Comparison of ENCODE assay signal across 18 cellular contexts in the genomic region with DNA sequence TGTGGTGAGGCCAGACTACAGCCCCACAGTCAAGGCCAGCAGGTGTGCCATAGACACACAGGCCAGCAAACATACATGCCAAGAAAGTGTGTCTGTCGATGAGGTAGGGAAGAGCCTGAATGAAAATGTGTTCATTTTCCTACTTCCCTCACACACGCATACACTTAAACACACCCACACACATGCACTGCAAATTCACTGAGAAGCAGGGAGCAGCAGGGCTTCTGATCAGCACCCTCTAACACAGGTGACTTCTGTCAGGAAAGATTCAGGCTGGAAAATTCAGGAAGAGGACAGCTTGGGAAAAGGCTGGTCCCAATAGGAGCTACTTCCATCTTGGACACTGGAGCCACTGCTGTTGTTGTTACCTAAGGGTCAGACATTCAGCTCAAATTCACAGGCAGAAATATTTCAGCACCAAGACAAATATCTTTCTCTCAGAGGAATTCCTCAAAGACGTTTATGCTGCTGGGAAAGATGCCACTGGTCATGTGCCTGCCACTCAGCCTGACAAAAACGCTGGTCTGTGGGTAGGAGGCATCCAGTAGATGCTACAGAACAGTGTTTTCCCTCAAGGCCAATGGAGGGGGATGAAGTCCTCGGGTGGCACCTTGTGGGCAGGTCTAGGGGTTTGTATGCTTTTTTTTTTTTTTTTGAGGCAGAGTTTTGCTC.
"Had no signal": no experiment of that assay in that cellular context is flagged by ENCODE, and none has a peak within 500 bp of the region (broad histone marks: within the 10 kb centered on the region; RNA-seq: fewer than 3 reads in every experiment).

No MANE protein-coding gene starts in this region.

- H3K27me3 ChIP-seq: colonic mucosa, gastroesophageal sphincter, right atrium auricular region, suprapubic skin had no signal

- DNase-seq: activated CD4-positive, alpha-beta T cell treated with anti-CD3 and anti-CD28 coated beads for 1 hour; activated gamma-delta T cell treated with Interleukin-2 at 50 U/mL for 16 hours; activated naive CD8-positive, alpha-beta T cell treated with anti-CD3 and anti-CD28 coated beads for 36 hours; central memory CD4-positive, alpha-beta T cell; colonic mucosa; endodermal cell; heart right ventricle; immature natural killer cell; left ventricle myocardium superior; naive B cell; stimulated activated naive CD8-positive, alpha-beta T cell treated with anti-CD3 and anti-CD28 coated beads, Interleukin-15, Interleukin-2, amounts not matched to agents 100 U/mL and 50 U/mL, for 24 hours; T-helper 17 cell; WERI-Rb-1 had no signal

- H3K9me3 ChIP-seq: colonic mucosa, gastroesophageal sphincter, heart right ventricle, right atrium auricular region, suprapubic skin had no signal

- H3K4me1 ChIP-seq: colonic mucosa, gastroesophageal sphincter, heart right ventricle, right atrium auricular region had no signal

- H3K4me3 ChIP-seq: colonic mucosa, gastroesophageal sphincter, heart right ventricle, right atrium auricular region, skin epidermis, suprapubic skin had no signal

- ATAC-seq: gastroesophageal sphincter; heart right ventricle; left ventricle myocardium superior; stimulated activated naive CD8-positive, alpha-beta T cell treated with anti-CD3 and anti-CD28 coated beads, Interleukin-15, Interleukin-2, amounts not matched to agents 100 U/mL and 50 U/mL, for 24 hours; T-helper 17 cell had no signal

- H3K27ac ChIP-seq: colonic mucosa, epithelial cell of prostate, gastroesophageal sphincter, heart right ventricle, right atrium auricular region, skin epidermis, suprapubic skin, WERI-Rb-1 had no signal

- H3K36me3 ChIP-seq: colonic mucosa, gastroesophageal sphincter, heart right ventricle, right atrium auricular region, suprapubic skin, WERI-Rb-1 had no signal
